In the genomic region with DNA sequence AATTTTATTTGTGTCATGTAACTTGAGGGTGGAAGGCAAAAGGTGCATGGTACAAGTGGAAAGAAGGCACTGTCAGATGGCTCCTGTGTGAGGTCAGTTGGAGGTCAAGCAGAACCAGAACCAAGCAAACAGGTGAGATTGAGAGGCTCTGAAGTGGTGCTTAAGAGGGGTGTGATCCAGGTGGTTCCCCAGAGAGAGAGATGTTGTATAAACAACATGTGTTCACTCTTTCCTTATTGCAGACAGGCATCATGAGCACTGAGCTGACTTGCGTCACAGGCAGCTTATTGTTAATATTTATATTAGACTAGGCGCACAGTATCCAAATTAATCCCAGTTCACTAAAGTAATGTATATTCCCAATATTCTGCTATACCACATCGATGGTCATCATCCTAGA, we compare ENCODE assay signal across 33 cellular contexts. TPM values are rescaled to one million over a fixed set of nuclear protein-coding genes. Genes with fewer than 3 reads are reported as not detected.
DNase-seq lines count a peak whose midpoint lies in the region; ATAC-seq and TF ChIP-seq lines count a peak whose summit lies in the region.
"Had no signal": no experiment of that assay in that cellular context is flagged by ENCODE, and none has a peak within 500 bp of the region (broad histone marks: within the 10 kb centered on the region; RNA-seq: fewer than 3 reads in every experiment).

No MANE protein-coding gene starts in this region.

- ATAC-seq in left lung (peak; percentile 92), HG03135 (IDR thresholded peaks at IDR 0.05; ENCODE audit: unreplicated experiment) (no peak)
- ATAC-seq: A549; activated naive CD8-positive, alpha-beta T cell treated with anti-CD3 and anti-CD28 coated beads, Interleukin-2, amount 50 U/mL, for 24 hours; GM12878; pancreas; Right ventricle myocardium inferior had no signal

- H3K27ac ChIP-seq in left lung = no peak overlapping the region
- H3K27ac ChIP-seq: A549, coronary artery, epithelial cell of prostate, neural progenitor cell, pancreas had no signal

- peaks cover 0 to 3% of the 10 kb centered on the region in 2 donors for H3K4me1 ChIP-seq in left lung
- H3K4me1 ChIP-seq: A549, neural progenitor cell, pancreas had no signal

- no peaks in the 10 kb centered on the region for H3K9me3 ChIP-seq in left lung
- H3K9me3 ChIP-seq: A549, pancreas had no signal

- DNase-seq in DMS153 (lab: John Stamatoyannopoulos, UW) (peak; percentile 42), NCI-H2029 (lab: John Stamatoyannopoulos, UW) (peak; percentile 95), NCI-H524 (lab: John Stamatoyannopoulos, UW) (peak; percentile 13 to 69), left lung (peak in 1 of 2 donors; percentile 45), SKM-1 treated with dmso at 0.1 percent for 144 hours (lab: John Stamatoyannopoulos, UW; ENCODE audit: unreplicated experiment) (no peak), putamen (ENCODE audit: low spot score) (no peak), retina (no peak)
- DNase-seq: activated CD4-positive, alpha-beta memory T cell treated with anti-CD3 and anti-CD28 coated beads, Interleukin-2, amount 10 ng/mL, durations not matched to agents 7 days and 5 days; activated CD4-positive, alpha-beta T cell treated with anti-CD3 and anti-CD28 coated beads for 1 hour; activated CD8-positive, alpha-beta memory T cell treated with anti-CD3 and anti-CD28 coated beads, Interleukin-2, amount 50 U/mL, for 4 hours; activated naive CD4-positive, alpha-beta T cell; activated naive CD8-positive, alpha-beta T cell treated with anti-CD3 and anti-CD28 coated beads, Interleukin-2, amount 50 U/mL, for 24 hours; caudate nucleus; CD4-positive, CD25-positive, alpha-beta regulatory T cell; effector CD8-positive, alpha-beta T cell; H9; hypothalamus; Kasumi-1; mesendoderm; NCI-H1694 treated with DMSO at 0.1 percent for 48 hours; pancreas; small intestine; stimulated activated naive CD4-positive, alpha-beta T cell had no signal

- H3K4me3 ChIP-seq in left lung = no peak overlapping the region
- H3K4me3 ChIP-seq: A549, coronary artery, GM12878, neural progenitor cell, pancreas had no signal

- no peaks in the 10 kb centered on the region for H3K27me3 ChIP-seq in left lung
- H3K27me3 ChIP-seq: neural progenitor cell, pancreas had no signal

- no peak for TF ChIP-seq CTCF in left lung (IDR thresholded peaks at IDR 0.05)

- intact Hi-C loops in left lung (cut with DNase I) = no loop called here

- H3K36me3 ChIP-seq in left lung = no peaks in the 10 kb centered on the region
- H3K36me3 ChIP-seq: neural progenitor cell, pancreas had no signal

RNA-seq across cellular contexts. Expression of a gene that starts 56.8 kb away (rescaled TPM):
- 1 to 10 TPM in 1 of 2 donors, under 1 TPM in 1; 0.92 to 3.5 TPM for total RNA-seq in left lung
- total RNA-seq: activated CD4-positive, alpha-beta memory T cell treated with anti-CD3 and anti-CD28 coated beads, Interleukin-2, amount 10 ng/mL, durations not matched to agents 7 days and 5 days; CD4-positive, CD25-positive, alpha-beta regulatory T cell; glomerular endothelial cell; GM12878; H9; NCI-H460; pancreas; Right ventricle myocardium inferior; T-helper 2 cell treated with Interferon-gamma antibody and Interleukin-4, amounts not matched to agents 100 ng/mL and 5 ng/mL, for 36 hours had no signal

Comparison
In these comparisons a context has a peak if more than half of its experiments do, and no peak if none do; other contexts are left out.
1. DNase-seq: peak in DMS153 (single experiment), NCI-H2029 (single experiment) and NCI-H524 (2 of 2); none in SKM-1 treated with dmso at 0.1 percent for 144 hours (single experiment), putamen (single experiment) and retina (single experiment).